1 cellular context compared by ENCODE assay signal in the genomic region with DNA sequence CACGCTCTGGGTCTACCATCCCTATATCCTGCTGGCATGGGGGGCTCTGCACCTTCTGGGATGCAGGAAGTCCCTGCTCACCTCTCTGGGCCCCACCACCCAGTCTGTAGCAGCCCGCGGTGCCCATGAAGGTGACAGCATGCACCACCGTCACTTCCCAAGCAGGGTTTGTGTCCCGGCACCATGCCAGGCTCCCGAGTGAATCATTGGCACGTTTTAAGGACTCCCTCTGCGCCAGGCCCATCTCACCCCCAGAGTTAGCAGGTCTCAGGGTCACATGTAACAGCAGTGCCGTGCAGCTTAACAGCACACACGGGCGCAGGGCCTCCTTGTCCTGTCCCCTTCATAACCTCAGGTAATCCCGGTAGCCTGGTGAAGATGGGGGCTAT.
A peak's percentile ranks its signal among the peaks of the same experiment; 100 is the strongest.
TF ChIP-seq lines count a peak whose summit lies in the region.

No MANE protein-coding gene starts in this region.

TF ChIP-seq in HepG2, 621 proteins besides CTCF, POLR2A, EP300 and RAD21:
- peak; percentile 42 for TF ChIP-seq AGO2 (optimal IDR thresholded peaks at IDR 0.05; ENCODE audit: low read depth, low read length)
- no peak for TF ChIP-seq TCF7 (IDR thresholded peaks at IDR 0.05; ENCODE audit: low read depth)
- peak; percentile 9 for TF ChIP-seq RBM22 (optimal IDR thresholded peaks at IDR 0.05; ENCODE audit: low read length)
